9 cellular contexts compared by ENCODE assay signal in genomic region chr1:210294991-210295773, GRCh38. TPM values are rescaled to one million over a fixed set of nuclear protein-coding genes. Genes with fewer than 3 reads are reported as not detected.
DNase-seq lines count a peak whose midpoint lies in the region; ATAC-seq and TF ChIP-seq lines count a peak whose summit lies in the region.
"Had no signal": no experiment of that assay in that cellular context is flagged by ENCODE, and none has a peak within 500 bp of the region (broad histone marks: within the 10 kb centered on the region; RNA-seq: fewer than 3 reads in every experiment).

No MANE protein-coding gene starts in this region.

- no peak for ATAC-seq in HG03159 (IDR thresholded peaks at IDR 0.05; ENCODE audit: unreplicated experiment)
- ATAC-seq in HG03354 (IDR thresholded peaks at IDR 0.05; ENCODE audit: poor library complexity, severe bottlenecking, unreplicated experiment): no peak

- no peaks in the 10 kb centered on the region for H3K36me3 ChIP-seq in mesodermal cell (ENCODE audit: control insufficient read depth, insufficient read depth, low read length)

- H3K9me3 ChIP-seq in mesodermal cell (ENCODE audit: control insufficient read depth, low read length): no peaks in the 10 kb centered on the region

- WGBS in mesodermal cell (ENCODE audit: insufficient coverage in 2 of 2), 2 experiments: 27 to 39% methylated on average over 5 to 7 of the region's 10 CpGs

- peak overlapping the region; percentile 22 for H3K4me3 ChIP-seq in AG10803 (ENCODE audit: low read length)
- no peak overlapping the region for H3K4me3 ChIP-seq in coronary artery
- no peak overlapping the region for H3K4me3 ChIP-seq in mesodermal cell (ENCODE audit: extremely low read depth, insufficient read depth, low read length, poor library complexity, severe bottlenecking)

- peak overlapping the region; percentile 59 to 94 for H3K27ac ChIP-seq in coronary artery
- peak overlapping the region; percentile 83 for H3K27ac ChIP-seq in mesodermal cell (ENCODE audit: low read depth, low read length, severe bottlenecking)

- in situ Hi-C loops in ACHN (cut with HindIII; ENCODE audit: low pct_ligation_motif_present, low pct_unique_long_range_greater_than_20kb, low sequenced_read_pairs): no loop called here

- peak; percentile 87 for DNase-seq in AG10803 (ENCODE audit: low read depth)
- peak; percentile 34 for DNase-seq in NCI-H1417 treated with DMSO at 0.1 percent for 48 hours (lab: John Stamatoyannopoulos, UW)
- peak; percentile 81 for DNase-seq in coronary artery (ENCODE audit: low spot score)
- no peak for DNase-seq in ACHN
- DNase-seq in stimulated activated CD4-positive, alpha-beta T cell treated with anti-CD3 and anti-CD28 coated beads, Interleukin-4, amount 100 ng/mL, for 24 hours: no peak
- DNase-seq: activated gamma-delta T cell had no signal

- TF ChIP-seq CTCF in AG10803 (conservative IDR thresholded peaks at IDR 0.05; ENCODE audit: low read length): peak; percentile 19; the same call in 1 of the 2 replicates
- TF ChIP-seq CTCF in coronary artery (IDR thresholded peaks at IDR 0.05): no peak

- H3K4me1 ChIP-seq in mesodermal cell (ENCODE audit: control insufficient read depth, insufficient read depth, low read length, poor library complexity, severe bottlenecking): peaks cover 38% of the 10 kb centered on the region

RNA-seq across cellular contexts. Expression of gene HHAT, which starts 33.5 kb away (rescaled TPM):
- polyA plus RNA-seq in mesodermal cell (2013, experiment 1 of 2): 4.5 TPM
- 5.0 TPM for polyA plus RNA-seq in mesodermal cell (2013, experiment 2 of 2)

Comparison
In these comparisons a context has a peak if more than half of its experiments do, and no peak if none do; other contexts are left out.
1. DNase-seq: peak in AG10803 (single experiment), NCI-H1417 treated with DMSO at 0.1 percent for 48 hours (single experiment) and coronary artery (single experiment); none in ACHN (single experiment) and stimulated activated CD4-positive, alpha-beta T cell treated with anti-CD3 and anti-CD28 coated beads, Interleukin-4, amount 100 ng/mL, for 24 hours (single experiment).